15 cellular contexts compared by ENCODE assay signal in genomic region chr19:4801085-4801619, GRCh38.
"Had no signal": no experiment of that assay in that cellular context is flagged by ENCODE, and none has a peak within 500 bp of the region (broad histone marks: within the 10 kb centered on the region; RNA-seq: fewer than 3 reads in every experiment).

No MANE protein-coding gene starts in this region.

- H3K36me3 ChIP-seq: neural progenitor cell had no signal

- H3K4me3 Mint-ChIP-seq: activated B cell treated with CpG ODN at 0.5 μM for 24 hours; activated CD8-positive, alpha-beta T cell treated with anti-CD3 and anti-CD28 coated beads for 36 hours; activated T-cell treated with anti-CD3 and anti-CD28 coated beads, Interleukin-2, amount 50 U/mL, for 4 hours; naive B cell; neural progenitor cell; stimulated activated naive CD8-positive, alpha-beta T cell treated with anti-CD3 and anti-CD28 coated beads, Interleukin-15, Interleukin-2, amounts not matched to agents 100 ng/mL and 50 ng/mL, for 24 hours; T-helper 17 cell had no signal

- H3K4me1 ChIP-seq: neural progenitor cell had no signal

- H3K4me1 Mint-ChIP-seq: neural progenitor cell had no signal

- H3K9ac ChIP-seq: neural progenitor cell had no signal

- H3K27ac Mint-ChIP-seq: activated B cell treated with CpG ODN at 0.5 μM for 24 hours; activated CD8-positive, alpha-beta T cell treated with anti-CD3 and anti-CD28 coated beads for 36 hours; activated naive CD4-positive, alpha-beta T cell treated with anti-CD3 and anti-CD28 coated beads, Interleukin-2, amount 50 U/mL, for 72 hours; naive B cell; neural progenitor cell; stimulated activated naive CD8-positive, alpha-beta T cell treated with anti-CD3 and anti-CD28 coated beads, Interleukin-15, Interleukin-2, amounts not matched to agents 100 ng/mL and 50 ng/mL, for 24 hours; T-helper 17 cell had no signal

- H3K27me3 ChIP-seq: neural progenitor cell had no signal

- H3K9me3 Mint-ChIP-seq: activated B cell treated with CpG ODN at 0.5 μM for 24 hours; activated CD8-positive, alpha-beta T cell treated with anti-CD3 and anti-CD28 coated beads for 36 hours; activated naive CD4-positive, alpha-beta T cell treated with anti-CD3 and anti-CD28 coated beads, Interleukin-2, amount 50 U/mL, for 72 hours; activated T-cell treated with anti-CD3 and anti-CD28 coated beads, Interleukin-2, amount 50 U/mL, for 4 hours; naive B cell; neural progenitor cell; stimulated activated naive CD8-positive, alpha-beta T cell treated with anti-CD3 and anti-CD28 coated beads, Interleukin-15, Interleukin-2, amounts not matched to agents 100 ng/mL and 50 ng/mL, for 24 hours had no signal

- H2AFZ ChIP-seq: neural progenitor cell had no signal

- H3K27me3 Mint-ChIP-seq: activated B cell treated with CpG ODN at 0.5 μM for 24 hours; activated CD8-positive, alpha-beta T cell treated with anti-CD3 and anti-CD28 coated beads for 36 hours; naive B cell; stimulated activated naive CD8-positive, alpha-beta T cell treated with anti-CD3 and anti-CD28 coated beads, Interleukin-15, Interleukin-2, amounts not matched to agents 100 ng/mL and 50 ng/mL, for 24 hours; T-helper 17 cell had no signal

- H3K27ac ChIP-seq: coronary artery, neural progenitor cell had no signal

- DNase-seq: activated B cell treated with CpG ODN at 0.5 μM for 24 hours; activated CD4-positive, alpha-beta T cell treated with anti-CD3 and anti-CD28 coated beads for 48 hours; activated CD8-positive, alpha-beta T cell treated with anti-CD3 and anti-CD28 coated beads for 36 hours; activated effector memory CD4-positive, alpha-beta T cell treated with anti-CD3 and anti-CD28 coated beads, Interleukin-2, amount 50 U/mL, for 16 hours; activated T-cell treated with anti-CD3 and anti-CD28 coated beads, Interleukin-2, amount 50 U/mL, for 4 hours; central memory CD4-positive, alpha-beta T cell; foreskin fibroblast; glutamatergic neuron; naive B cell; T-helper 17 cell had no signal

- H3K4me2 ChIP-seq: neural progenitor cell, smooth muscle cell had no signal

- H3K4me3 ChIP-seq: coronary artery, neural progenitor cell, smooth muscle cell had no signal

- ATAC-seq: activated CD8-positive, alpha-beta T cell treated with anti-CD3 and anti-CD28 coated beads for 36 hours; activated naive CD4-positive, alpha-beta T cell treated with anti-CD3 and anti-CD28 coated beads, Interleukin-2, amount 50 U/mL, for 72 hours; activated T-cell treated with anti-CD3 and anti-CD28 coated beads, Interleukin-2, amount 50 U/mL, for 4 hours; T-helper 17 cell had no signal
